In the genomic region with DNA sequence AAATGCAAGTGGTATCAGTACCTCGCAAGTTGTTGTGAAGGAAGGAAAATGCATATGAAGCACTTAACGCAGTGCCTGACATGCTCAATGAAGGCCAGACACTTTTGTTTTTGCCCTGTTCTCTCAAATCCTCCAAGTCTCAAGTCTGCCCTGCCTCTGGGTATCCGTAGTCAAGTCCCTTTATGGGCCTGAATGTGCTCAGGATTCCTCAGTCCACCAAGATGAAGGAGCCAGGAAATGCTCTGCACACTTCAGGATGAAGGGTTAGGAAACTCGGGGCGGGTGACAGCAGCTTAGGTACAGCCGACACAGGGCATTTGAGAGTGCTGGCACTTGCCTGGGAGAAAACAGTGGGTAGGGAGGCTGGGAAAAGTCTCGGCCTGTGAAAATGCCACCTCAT, we compare ENCODE assay signal across 20 cellular contexts. TPM values are rescaled to one million over a fixed set of nuclear protein-coding genes. Genes with fewer than 3 reads are reported as not detected.
DNase-seq lines count a peak whose midpoint lies in the region; ATAC-seq, FAIRE-seq and TF ChIP-seq lines count a peak whose summit lies in the region.
"Had no signal": no experiment of that assay in that cellular context is flagged by ENCODE, and none has a peak within 500 bp of the region (broad histone marks: within the 10 kb centered on the region; RNA-seq: fewer than 3 reads in every experiment).

No MANE protein-coding gene starts in this region.

- no peak overlapping the region for H2AFZ ChIP-seq in H1 (ENCODE audit: low read length)
- H2AFZ ChIP-seq: PC-9 had no signal

- H3K4me1 ChIP-seq in heart left ventricle (peaks cover 0 to 36% (median 6%) of the 10 kb centered on the region in 12 donors), H1 (replicated peaks in 1 of 4; ENCODE audit: control insufficient read depth in 3 of 4, insufficient read depth in 4 of 4, low read length in 3 of 4) (peaks cover 5 to 15% (median 12%) of the 10 kb centered on the region in 4 experiments; a peak in 6 of 7 replicates), mesendoderm (ENCODE audit: control insufficient read depth, low read depth, low read length) (peaks cover 8% of the 10 kb centered on the region), uterus (no peaks in the 10 kb centered on the region)
- H3K4me1 ChIP-seq: ascending aorta, sigmoid colon had no signal

- H3K56ac ChIP-seq in H1 (replicated peaks; ENCODE audit: insufficient read length, low read depth, low read length) (no peak overlapping the region), mesendoderm (ENCODE audit: low read length) (peak overlapping the region; percentile 40)

- H3K36me3 ChIP-seq in heart left ventricle (peaks cover 0 to 18% (median 5%) of the 10 kb centered on the region in 9 donors), H1 (ENCODE audit: control insufficient read depth in 2 of 4, insufficient read depth in 4 of 4, low read length in 3 of 4) (no peaks in the 10 kb centered on the region), mesendoderm (ENCODE audit: control insufficient read depth, insufficient read depth, low read length) (no peaks in the 10 kb centered on the region), uterus (no peaks in the 10 kb centered on the region)
- H3K36me3 ChIP-seq: ascending aorta, sigmoid colon, transverse colon had no signal

- H2BK5ac ChIP-seq in H1 (ENCODE audit: low read depth, low read length), result peak overlapping the region; percentile 22; the same call in 1 of the 2 replicates
- H2BK5ac ChIP-seq in mesendoderm (ENCODE audit: low read length), result no peak overlapping the region

- peak overlapping the region; percentile 29; the same call in 1 of the 2 replicates for H3K18ac ChIP-seq in H1 (ENCODE audit: extremely low read depth, low read length)
- no peak overlapping the region for H3K18ac ChIP-seq in mesendoderm (ENCODE audit: low read length)

- ATAC-seq in heart left ventricle, result peak in 2 of 4 donors; percentile 10 to 25
- no peak for ATAC-seq in HG02884 (IDR thresholded peaks at IDR 0.05; ENCODE audit: unreplicated experiment)
- ATAC-seq in GM18867 (IDR thresholded peaks at IDR 0.05; ENCODE audit: unreplicated experiment), result no peak
- ATAC-seq in GM21825 (IDR thresholded peaks at IDR 0.05; ENCODE audit: unreplicated experiment), result no peak
- ATAC-seq: CD8-positive, alpha-beta T cell had no signal

- H3K4me2 ChIP-seq in H1 (ENCODE audit: insufficient read depth in 1 of 2, low read depth in 2 of 2, low read length in 2 of 2) (no peak overlapping the region), mesendoderm (ENCODE audit: low read length) (no peak overlapping the region)
- H3K4me2 ChIP-seq: PC-9 had no signal

- no peak for TF ChIP-seq EP300 in H1 (IDR thresholded peaks at IDR 0.05; ENCODE audit: borderline replicate concordance in 1 of 2, low read depth in 2 of 2, low read length in 2 of 2)

- H3K4me3 ChIP-seq in heart left ventricle (peak overlapping the region in 11 of 12 donors; percentile 35 to 70 (median 54)), H1 (ENCODE audit: extremely low read depth in 1 of 4, insufficient read depth in 2 of 4, low read depth in 3 of 4, low read length in 4 of 4) (no peak overlapping the region), mesendoderm (ENCODE audit: low read length) (no peak overlapping the region), uterus (no peak overlapping the region)
- H3K4me3 ChIP-seq: ascending aorta, PC-9, transverse colon had no signal

- H3K9ac ChIP-seq in H1 (replicated peaks in 1 of 4; ENCODE audit: extremely low read depth in 1 of 4, low read depth in 3 of 4, low read length in 3 of 4), result no peak overlapping the region
- H3K9ac ChIP-seq in mesendoderm (ENCODE audit: low read length), result no peak overlapping the region

- H3K4ac ChIP-seq in H1 (replicated peaks; ENCODE audit: insufficient read length, low read depth, low read length) (no peak overlapping the region), mesendoderm (ENCODE audit: low read depth, low read length) (no peak overlapping the region)

- H3K27me3 ChIP-seq in heart left ventricle, result no peaks in the 10 kb centered on the region
- no peaks in the 10 kb centered on the region for H3K27me3 ChIP-seq in H1 (replicated peaks in 1 of 4; ENCODE audit: control insufficient read depth in 3 of 4, extremely low read depth in 1 of 4, insufficient read depth in 3 of 4, low read length in 3 of 4)
- H3K27me3 ChIP-seq in mesendoderm (ENCODE audit: insufficient read depth, low read length, poor library complexity), result no peaks in the 10 kb centered on the region
- no peaks in the 10 kb centered on the region for H3K27me3 ChIP-seq in uterus
- H3K27me3 ChIP-seq: ascending aorta, sigmoid colon, transverse colon had no signal

- H2BK120ac ChIP-seq in H1 (replicated peaks; ENCODE audit: low read depth, low read length) (no peak overlapping the region), mesendoderm (ENCODE audit: low read depth, low read length) (no peak overlapping the region)

- H3K9me3 ChIP-seq in heart left ventricle (no peaks in the 10 kb centered on the region), H1 (ENCODE audit: insufficient read depth in 2 of 2, low read depth in 1 of 2, low read length in 1 of 2) (no peaks in the 10 kb centered on the region), uterus (no peaks in the 10 kb centered on the region)
- H3K9me3 ChIP-seq: ascending aorta, sigmoid colon, transverse colon had no signal

- CTCF ChIA-PET in H1 (lab: Charles Lee; ENCODE audit: partially characterized antibody), result interaction anchor here (0.8 to 1.7 kb wide), 4 partner anchors 13 to 58 kb away, joined by 3 to 13 read pairs (median 4); no protein-coding TSS in a partner anchor

- DNase-seq in heart left ventricle, result peak in 1 of 5 donors; percentile 42
- no peak for DNase-seq in cardiac septum (ENCODE audit: low spot score)
- no peak for DNase-seq in H1 (ENCODE audit: low read depth in 1 of 2, low spot score in 2 of 2)
- no peak for DNase-seq in mesendoderm
- DNase-seq in uterus, result no peak
- DNase-seq: CD8-positive, alpha-beta T cell; glutamatergic neuron; midbrain; NCI-H2107; nucleus accumbens; PC-9; sigmoid colon; transverse colon had no signal

- H4K5ac ChIP-seq in H1 (ENCODE audit: insufficient read length, low read depth, low read length), result no peak overlapping the region
- H4K5ac ChIP-seq in mesendoderm (ENCODE audit: low read length), result no peak overlapping the region

- TF ChIP-seq CTCF in heart left ventricle (IDR thresholded peaks at IDR 0.05) (no peak), H1 (IDR thresholded peaks at IDR 0.05; ENCODE audit: control extremely low read depth in 1 of 3, insufficient read depth in 1 of 3, low read depth in 1 of 3, low read length in 3 of 3) (no peak), uterus (IDR thresholded peaks at IDR 0.05) (no peak)

- H2BK15ac ChIP-seq in H1 (ENCODE audit: low read length) (peak overlapping the region; percentile 9; the same call in 1 of the 2 replicates), mesendoderm (replicated peaks; ENCODE audit: low read depth) (no peak overlapping the region)

- H3K23ac ChIP-seq in H1 (ENCODE audit: insufficient read length) (no peak overlapping the region), mesendoderm (ENCODE audit: low read length) (no peak overlapping the region)

- 0 out of 2 replicates have a peak overlapping the region, but pooled peaks have one; percentile 16 for H4K8ac ChIP-seq in H1 (ENCODE audit: extremely low read depth, insufficient read depth, low read length)
- H4K8ac ChIP-seq in mesendoderm (ENCODE audit: low read depth, low read length), result no peak overlapping the region

- WGBS in heart left ventricle, 4 donors, result 66 to 84% (median 68%) methylated on average over 6 to 7 of the region's 7 CpGs
- 90% methylated on average over 7 of the region's 7 CpGs; no CpG with 5 or more reads in 1 of the 2 experiments for WGBS in H1 (ENCODE audit: extremely low coverage in 1 of 2, insufficient coverage in 1 of 2, insufficient read length in 1 of 2, insufficient replicate concordance in 2 of 2, low coverage in 1 of 2, low lambda C conversion rate in 2 of 2, missing lambda C conversion rate in 1 of 2), 2 experiments
- WGBS in mesendoderm (ENCODE audit: extremely low coverage, insufficient coverage, low lambda C conversion rate), result no CpG with 5 or more reads among the region's 7 CpGs

- no peak overlapping the region; the same call in 1 of the 2 replicates for H2BK20ac ChIP-seq in H1 (ENCODE audit: low read length)

- H2AK5ac ChIP-seq in H1 (ENCODE audit: low read depth, low read length) (no peak overlapping the region), mesendoderm (ENCODE audit: low read length) (no peak overlapping the region)

- FAIRE-seq in H1 (lab: Jason Lieb, UNC), result no peak
- FAIRE-seq: colon, islet of Langerhans had no signal

- POLR2A ChIA-PET in H1 (lab: Charles Lee; ENCODE audit: partially characterized antibody), result interaction anchor here (1.9 kb wide), 1 partner anchor 18 kb away, joined by 4 read pairs; no protein-coding TSS in a partner anchor

- no peaks in the 10 kb centered on the region for H3K23me2 ChIP-seq in H1 (ENCODE audit: low read depth, low read length)

- H2BK12ac ChIP-seq in H1 (ENCODE audit: low read depth, low read length), result peak overlapping the region; percentile 75; the same call in 1 of the 2 replicates

- no peak for TF ChIP-seq RAD21 in H1 (IDR thresholded peaks at IDR 0.05 in 1 of 2, conservative IDR thresholded peaks at IDR 0.05 in 1 of 2; ENCODE audit: low read depth in 2 of 2, low read length in 2 of 2)

- intact Hi-C loops in heart left ventricle (cut with DNase I) (loop anchor here in 1 of 10 donors (2.0 kb wide), 1 partner anchor 22 kb away; the partner anchor contains the start of gene STING1), cardiac septum (cut with DNase I) (no loop called here), uterus (cut with DNase I; ENCODE audit: low total_unique reads) (no loop called here)

- no peak for TF ChIP-seq POLR2A in heart left ventricle (IDR thresholded peaks at IDR 0.05)
- no peak for TF ChIP-seq POLR2A in H1 (IDR thresholded peaks at IDR 0.05; ENCODE audit: control extremely low read depth in 1 of 2, low read depth in 2 of 2, low read length in 2 of 2)
- no peak for TF ChIP-seq POLR2A in uterus (IDR thresholded peaks at IDR 0.05)

- H3K79me2 ChIP-seq in H1 (ENCODE audit: control insufficient read depth in 1 of 2, insufficient read depth in 2 of 2, low read length in 2 of 2) (no peaks in the 10 kb centered on the region), mesendoderm (ENCODE audit: control insufficient read depth, insufficient read depth, low read length) (no peaks in the 10 kb centered on the region)

- H3K14ac ChIP-seq in H1 (ENCODE audit: insufficient read length), result no peak overlapping the region

- H3K27ac ChIP-seq in heart left ventricle, result peak overlapping the region; percentile 66 to 94 (median 84)
- no peak overlapping the region for H3K27ac ChIP-seq in H1 (ENCODE audit: low read depth, low read length)
- no peak overlapping the region for H3K27ac ChIP-seq in mesendoderm (ENCODE audit: low read depth, low read length)
- H3K27ac ChIP-seq in uterus, result peak overlapping the region; percentile 64 to 66
- H3K27ac ChIP-seq: PC-9 had no signal

- H4K20me1 ChIP-seq in H1 (replicated peaks in 1 of 2; ENCODE audit: control insufficient read depth in 1 of 2, insufficient read depth in 2 of 2, low read length in 2 of 2), result no peaks in the 10 kb centered on the region

- peak overlapping the region; percentile 45 for H4K91ac ChIP-seq in H1 (replicated peaks; ENCODE audit: insufficient read length, low read length)

- H3K79me1 ChIP-seq in H1 (ENCODE audit: low read depth, low read length) (no peaks in the 10 kb centered on the region), mesendoderm (ENCODE audit: low read length) (no peaks in the 10 kb centered on the region)

RNA-seq across cellular contexts. Expression of gene ECSCR, which starts 1.4 kb away (rescaled TPM):
- total RNA-seq in heart left ventricle (10 to 100 TPM; 13.4 to 59.3 (median 21.3) TPM), cardiac septum (20.1 TPM), uterus (10 to 100 TPM; 19.2 to 68.9 (median 42.0) TPM)
- polyA plus RNA-seq in heart left ventricle (10 to 100 TPM; 18.1 to 55.3 TPM), H1 (2011; rRNA removed) (4.9 and 7.2 TPM in 2 replicates)
- 2.7 and 3.3 TPM in 2 replicates for total RNA-seq in H1 (2021; fragmentation: NEBNext Ultra II Directional; extraction: Animal tissue kit (Norgen Biotek cat#: 25700))
- polyA plus RNA-seq in H1 (2011; cell fraction: cytosol; rRNA removed), result 5.4 TPM
- 4.4 TPM for polyA plus RNA-seq in H1 (2011; cell fraction: nucleus; rRNA removed)
- polyA plus RNA-seq in H1 (2012, experiment 1 of 2), result 2.8 to 4.2 TPM (median 3.6 TPM) in 4 replicates
- polyA plus RNA-seq in H1 (2012, experiment 2 of 2), result 2.7 TPM
- polyA plus RNA-seq in H1 (2013, experiment 1 of 2), result 4.8 TPM
- polyA plus RNA-seq in H1 (2013, experiment 2 of 2), result 4.9 TPM
- 3.3 and 3.6 TPM in 2 replicates for polyA minus RNA-seq in H1 (2011; rRNA and poly(A)+ RNA removed)
- not detected for polyA minus RNA-seq in H1 (2011; cell fraction: cytosol; rRNA and poly(A)+ RNA removed)
- 1.7 TPM for polyA minus RNA-seq in H1 (2011; cell fraction: nucleus; rRNA and poly(A)+ RNA removed)
- 5.7 TPM for polyA plus RNA-seq in mesendoderm (2013, experiment 1 of 2)
- 6.4 TPM for polyA plus RNA-seq in mesendoderm (2013, experiment 2 of 2)
- total RNA-seq: CD8-positive, alpha-beta T cell; PC-9 had no signal

RNA-seq across cellular contexts. Expression of gene SMIM33, which starts 9.6 kb away (rescaled TPM):
- under 1 TPM in 1 of 9 donors, not detected in 8; 0.16 TPM for total RNA-seq in heart left ventricle
- polyA plus RNA-seq in heart left ventricle, result not detected
- not detected for total RNA-seq in cardiac septum
- total RNA-seq in H1 (2021; fragmentation: NEBNext Ultra II Directional; extraction: Animal tissue kit (Norgen Biotek cat#: 25700)), result not detected in 2 replicates
- not detected in 2 replicates for polyA plus RNA-seq in H1 (2011; rRNA removed)
- polyA plus RNA-seq in H1 (2011; cell fraction: cytosol; rRNA removed), result not detected
- polyA plus RNA-seq in H1 (2011; cell fraction: nucleus; rRNA removed), result not detected
- polyA plus RNA-seq in H1 (2012, experiment 1 of 2), result not detected in 4 replicates
- not detected for polyA plus RNA-seq in H1 (2012, experiment 2 of 2)
- not detected for polyA plus RNA-seq in H1 (2013, experiment 1 of 2)
- not detected for polyA plus RNA-seq in H1 (2013, experiment 2 of 2)
- polyA minus RNA-seq in H1 (2011; rRNA and poly(A)+ RNA removed), result 0.05 TPM in 1 of 2 replicates, not detected in the other
- polyA minus RNA-seq in H1 (2011; cell fraction: cytosol; rRNA and poly(A)+ RNA removed), result not detected
- not detected for polyA minus RNA-seq in H1 (2011; cell fraction: nucleus; rRNA and poly(A)+ RNA removed)
- not detected for polyA plus RNA-seq in mesendoderm (2013, experiment 1 of 2)
- polyA plus RNA-seq in mesendoderm (2013, experiment 2 of 2), result not detected
- total RNA-seq in uterus, result not detected
- total RNA-seq: ascending aorta; CD8-positive, alpha-beta T cell; epithelial cell of proximal tubule; PC-9; sigmoid colon had no signal

RNA-seq across cellular contexts. Expression of gene STING1, which starts 21.4 kb away (rescaled TPM):
- total RNA-seq in heart left ventricle, result 100 to 1,000 TPM in 1 of 9 donors, 10 to 100 TPM in 8; 32.4 to 119 (median 57.9) TPM
- polyA plus RNA-seq in heart left ventricle, result 10 to 100 TPM; 20.4 to 25.9 TPM
- total RNA-seq in cardiac septum, result 85.3 TPM
- 0.26 and 0.42 TPM in 2 replicates for total RNA-seq in H1 (2021; fragmentation: NEBNext Ultra II Directional; extraction: Animal tissue kit (Norgen Biotek cat#: 25700))
- 0.47 and 1.2 TPM in 2 replicates for polyA plus RNA-seq in H1 (2011; rRNA removed)
- 0.74 TPM for polyA plus RNA-seq in H1 (2011; cell fraction: cytosol; rRNA removed)
- polyA plus RNA-seq in H1 (2011; cell fraction: nucleus; rRNA removed), result 1.5 TPM
- polyA plus RNA-seq in H1 (2012, experiment 1 of 2), result 0.35 to 0.66 TPM (median 0.62 TPM) in 4 replicates
- 0.12 TPM for polyA plus RNA-seq in H1 (2012, experiment 2 of 2)
- 0.24 TPM for polyA plus RNA-seq in H1 (2013, experiment 1 of 2)
- polyA plus RNA-seq in H1 (2013, experiment 2 of 2), result 0.29 TPM
- 0.38 and 0.90 TPM in 2 replicates for polyA minus RNA-seq in H1 (2011; rRNA and poly(A)+ RNA removed)
- not detected for polyA minus RNA-seq in H1 (2011; cell fraction: cytosol; rRNA and poly(A)+ RNA removed)
- polyA minus RNA-seq in H1 (2011; cell fraction: nucleus; rRNA and poly(A)+ RNA removed), result 0.90 TPM
- polyA plus RNA-seq in mesendoderm (2013, experiment 1 of 2), result 0.34 TPM
- polyA plus RNA-seq in mesendoderm (2013, experiment 2 of 2), result 0.28 TPM
- 10 to 100 TPM; 16.9 to 90.1 (median 48.5) TPM for total RNA-seq in uterus

RNA-seq across cellular contexts. Expression of gene DNAJC18, which starts 21.9 kb away (rescaled TPM):
- 10 to 100 TPM in 5 of 9 donors, 1 to 10 TPM in 4; 4.8 to 17.8 (median 14.2) TPM for total RNA-seq in heart left ventricle
- polyA plus RNA-seq in heart left ventricle, result 1 to 10 TPM; 4.0 to 4.7 TPM
- total RNA-seq in cardiac septum, result 20.3 TPM
- total RNA-seq in H1 (2021; fragmentation: NEBNext Ultra II Directional; extraction: Animal tissue kit (Norgen Biotek cat#: 25700)), result 22.0 and 29.2 TPM in 2 replicates
- polyA plus RNA-seq in H1 (2011; rRNA removed), result 3.8 and 7.8 TPM in 2 replicates
- polyA plus RNA-seq in H1 (2011; cell fraction: cytosol; rRNA removed), result 6.7 TPM
- polyA plus RNA-seq in H1 (2011; cell fraction: nucleus; rRNA removed), result 2.7 TPM
- 11.0 to 14.3 TPM (median 13.8 TPM) in 4 replicates for polyA plus RNA-seq in H1 (2012, experiment 1 of 2)
- polyA plus RNA-seq in H1 (2012, experiment 2 of 2), result 3.2 TPM
- 15.0 TPM for polyA plus RNA-seq in H1 (2013, experiment 1 of 2)
- 19.1 TPM for polyA plus RNA-seq in H1 (2013, experiment 2 of 2)
- polyA minus RNA-seq in H1 (2011; rRNA and poly(A)+ RNA removed), result 8.4 and 10.7 TPM in 2 replicates
- 11.4 TPM for polyA minus RNA-seq in H1 (2011; cell fraction: cytosol; rRNA and poly(A)+ RNA removed)
- 4.1 TPM for polyA minus RNA-seq in H1 (2011; cell fraction: nucleus; rRNA and poly(A)+ RNA removed)
- polyA plus RNA-seq in mesendoderm (2013, experiment 1 of 2), result 19.2 TPM
- 16.9 TPM for polyA plus RNA-seq in mesendoderm (2013, experiment 2 of 2)
- total RNA-seq in uterus, result 10 to 100 TPM in 2 of 4 donors, 1 to 10 TPM in 2; 3.1 to 21.6 (median 12.6) TPM

RNA-seq across cellular contexts. Expression of gene SPATA24, which starts 57.3 kb away (rescaled TPM):
- total RNA-seq in heart left ventricle (10 to 100 TPM; 10.7 to 25.9 (median 16.0) TPM), cardiac septum (12.4 TPM), uterus (1 to 10 TPM in 2 of 4 donors, not detected in 2; 2.4 to 3.4 TPM)
- polyA plus RNA-seq in heart left ventricle (10 to 100 TPM; 12.6 to 37.8 TPM), H1 (2011; rRNA removed) (4.4 and 5.8 TPM in 2 replicates)
- 9.4 and 11.6 TPM in 2 replicates for total RNA-seq in H1 (2021; fragmentation: NEBNext Ultra II Directional; extraction: Animal tissue kit (Norgen Biotek cat#: 25700))
- 12.5 TPM for polyA plus RNA-seq in H1 (2011; cell fraction: cytosol; rRNA removed)
- polyA plus RNA-seq in H1 (2011; cell fraction: nucleus; rRNA removed), result 5.7 TPM
- 17.4 to 22.5 TPM (median 18.6 TPM) in 4 replicates for polyA plus RNA-seq in H1 (2012, experiment 1 of 2)
- 20.0 TPM for polyA plus RNA-seq in H1 (2012, experiment 2 of 2)
- polyA plus RNA-seq in H1 (2013, experiment 1 of 2), result 12.3 TPM
- polyA plus RNA-seq in H1 (2013, experiment 2 of 2), result 12.3 TPM
- 5.5 and 6.6 TPM in 2 replicates for polyA minus RNA-seq in H1 (2011; rRNA and poly(A)+ RNA removed)
- 8.6 TPM for polyA minus RNA-seq in H1 (2011; cell fraction: cytosol; rRNA and poly(A)+ RNA removed)
- polyA minus RNA-seq in H1 (2011; cell fraction: nucleus; rRNA and poly(A)+ RNA removed), result 7.0 TPM
- 10.0 TPM for polyA plus RNA-seq in mesendoderm (2013, experiment 1 of 2)
- 10.5 TPM for polyA plus RNA-seq in mesendoderm (2013, experiment 2 of 2)
- total RNA-seq: ascending aorta had no signal

Comparison
In these comparisons a context has a peak if more than half of its experiments do, and no peak if none do; other contexts are left out.
1. H3K27ac ChIP-seq: peak in heart left ventricle (12 of 12) and uterus (2 of 2); none in H1 (single experiment) and mesendoderm (single experiment).
2. H3K4me3 ChIP-seq: peak in heart left ventricle (11 of 12); none in H1 (0 of 4), mesendoderm (single experiment) and uterus (0 of 2).
3. RNA of gene STING1, which starts 21.4 kb away (total RNA-seq): 85.3 TPM in cardiac septum (single experiment), 16.9 to 90.1 TPM in uterus and 32.4 to 119 TPM in heart left ventricle; 0.26 to 0.42 TPM in H1; every median in the first group is over 10 times any median in the second.